ENCODE assay signal across 22 cellular contexts in genomic region chr20:64238851-64239387, GRCh38. TPM values are rescaled to one million over a fixed set of nuclear protein-coding genes. Genes with fewer than 3 reads are reported as not detected.
A peak's percentile ranks its signal among the peaks of the same experiment; 100 is the strongest.
DNase-seq lines count a peak whose midpoint lies in the region; ATAC-seq and TF ChIP-seq lines count a peak whose summit lies in the region.
"Had no signal": no experiment of that assay in that cellular context is flagged by ENCODE, and none has a peak within 500 bp of the region (broad histone marks: within the 10 kb centered on the region; RNA-seq: fewer than 3 reads in every experiment).

No MANE protein-coding gene starts in this region.

- peaks cover 27% of the 10 kb centered on the region for H3K4me1 ChIP-seq in BLaER1
- peaks cover 24 to 52% (median 40%) of the 10 kb centered on the region in 4 donors for H3K4me1 ChIP-seq in liver (ENCODE audit: control insufficient read depth in 4 of 4, insufficient read depth in 4 of 4, low read length in 3 of 4)
- H3K4me1 ChIP-seq: left lung, Peyer's patch, vagina had no signal

- TF ChIP-seq CTCF in GM12875 (IDR thresholded peaks at IDR 0.05; ENCODE audit: borderline replicate concordance, insufficient read depth, low read depth, low read length) (0 out of 2 replicates have a peak, but pooled peaks have one; percentile 2), liver (IDR thresholded peaks at IDR 0.05; ENCODE audit: low read depth, low read length, missing input control) (no peak), CD14-positive monocyte (IDR thresholded peaks at IDR 0.05) (no peak), nephron progenitor cell (IDR thresholded peaks at IDR 0.05) (no peak)

- H3K4me3 Mint-ChIP-seq in CD14-positive monocyte (no peak overlapping the region), nephron progenitor cell (no peak overlapping the region)
- H3K4me3 Mint-ChIP-seq: central memory CD8-positive, alpha-beta T cell had no signal

- H3K27ac Mint-ChIP-seq in CD14-positive monocyte: no peak overlapping the region
- H3K27ac Mint-ChIP-seq in nephron progenitor cell: no peak overlapping the region

- ATAC-seq in HG02870 (IDR thresholded peaks at IDR 0.05; ENCODE audit: unreplicated experiment): peak; percentile 48
- ATAC-seq: esophagus mucosa, left lung had no signal

- H3K4me2 ChIP-seq in BLaER1: peak overlapping the region; percentile 60
- H3K4me2 ChIP-seq: SK-N-SH had no signal

- H3K36me3 Mint-ChIP-seq in CD14-positive monocyte (no peaks in the 10 kb centered on the region), nephron progenitor cell (ENCODE audit: low read depth) (no peaks in the 10 kb centered on the region)

- H4K20me1 ChIP-seq in BLaER1: no peaks in the 10 kb centered on the region

- intact Hi-C loops in CD14-positive monocyte (cut with micrococcal nuclease): no loop called here

- H3K9me3 Mint-ChIP-seq in CD14-positive monocyte (peaks cover 0 to 6% (median 2%) of the 10 kb centered on the region in 7 donors), nephron progenitor cell (peaks cover 15% of the 10 kb centered on the region)
- H3K9me3 Mint-ChIP-seq: central memory CD8-positive, alpha-beta T cell had no signal

- no peak overlapping the region for H3K4me3 ChIP-seq in BLaER1
- H3K4me3 ChIP-seq in GM12875 (ENCODE audit: low read depth, low read length): no peak overlapping the region
- H3K4me3 ChIP-seq in liver (ENCODE audit: low read depth in 1 of 3, low read length in 3 of 3): no peak overlapping the region
- H3K4me3 ChIP-seq: left lung, ovary, Peyer's patch, vagina had no signal

- no peak overlapping the region for H3K27ac ChIP-seq in BLaER1
- H3K27ac ChIP-seq in liver (ENCODE audit: low read depth in 1 of 2, low read length in 2 of 2): peak overlapping the region; percentile 77 to 91
- H3K27ac ChIP-seq: left lung, ovary, Peyer's patch, vagina had no signal

- DNase-seq in AML-193 (lab: John Stamatoyannopoulos, UW) (no peak), ureter (ENCODE audit: low spot score) (no peak), CD14-positive monocyte (ENCODE audit: low spot score) (no peak), nephron progenitor cell (no peak)
- DNase-seq: activated CD4-positive, alpha-beta T cell treated with anti-CD3 and anti-CD28 coated beads for 1 hour; activated gamma-delta T cell; HCEC 1CT; NCI-H146; NCI-H82; SK-N-SH; substantia nigra; T-helper 9 cell had no signal

- H3K9me3 ChIP-seq in BLaER1 (no peaks in the 10 kb centered on the region), liver (ENCODE audit: control insufficient read depth in 4 of 4, low read length in 3 of 4) (no peaks in the 10 kb centered on the region)
- H3K9me3 ChIP-seq: left lung, ovary, Peyer's patch, SK-N-SH, vagina had no signal

- 86% methylated on average over 7 of the region's 7 CpGs for WGBS in liver

- H3K27me3 Mint-ChIP-seq in CD14-positive monocyte (ENCODE audit: low read depth in 3 of 3) (peaks cover 2 to 6% (median 4%) of the 10 kb centered on the region in 3 donors), nephron progenitor cell (ENCODE audit: low read depth, poor library complexity) (peaks cover 14% of the 10 kb centered on the region)

- no peaks in the 10 kb centered on the region for H3K27me3 ChIP-seq in BLaER1
- H3K27me3 ChIP-seq in liver (ENCODE audit: control insufficient read depth in 4 of 4, insufficient read depth in 4 of 4, low read length in 3 of 4): no peaks in the 10 kb centered on the region
- H3K27me3 ChIP-seq: left lung, ovary, Peyer's patch, vagina had no signal

- H3K36me3 ChIP-seq in BLaER1 (no peaks in the 10 kb centered on the region), liver (ENCODE audit: control insufficient read depth in 4 of 4, insufficient read depth in 3 of 4, low read depth in 1 of 4, low read length in 3 of 4) (no peaks in the 10 kb centered on the region)
- H3K36me3 ChIP-seq: left lung, ovary, Peyer's patch, vagina had no signal

- H3K9ac ChIP-seq in BLaER1 (no peak overlapping the region), liver (ENCODE audit: low read depth in 1 of 2, low read length in 2 of 2) (no peak overlapping the region)
- H3K9ac ChIP-seq: SK-N-SH had no signal

- TF ChIP-seq RAD21 in liver (IDR thresholded peaks at IDR 0.05): no peak

- no peaks in the 10 kb centered on the region for H3K4me1 Mint-ChIP-seq in CD14-positive monocyte
- peaks cover 10% of the 10 kb centered on the region for H3K4me1 Mint-ChIP-seq in nephron progenitor cell
- H3K4me1 Mint-ChIP-seq: central memory CD8-positive, alpha-beta T cell had no signal

TF ChIP-seq in liver, 16 proteins besides CTCF, POLR2A, EP300 and RAD21:
- no peak for TF ChIP-seq JUND (IDR thresholded peaks at IDR 0.05)
- TF ChIP-seq FOXA2 (IDR thresholded peaks at IDR 0.05): no peak
- TF ChIP-seq HNF4G (IDR thresholded peaks at IDR 0.05): no peak
- TF ChIP-seq FOXA1 (IDR thresholded peaks at IDR 0.05): no peak
- TF ChIP-seq YY1 (IDR thresholded peaks at IDR 0.05): no peak
- TF ChIP-seq, protein P1, sequence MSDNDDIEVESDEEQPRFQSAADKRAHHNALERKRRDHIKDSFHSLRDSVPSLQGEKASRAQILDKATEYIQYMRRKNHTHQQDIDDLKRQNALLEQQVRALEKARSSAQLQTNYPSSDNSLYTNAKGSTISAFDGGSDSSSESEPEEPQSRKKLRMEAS (IDR thresholded peaks at IDR 0.05): no peak
- TF ChIP-seq EGR1 (IDR thresholded peaks at IDR 0.05; ENCODE audit: low read depth in 2 of 2): no peak
- TF ChIP-seq, protein P2, sequence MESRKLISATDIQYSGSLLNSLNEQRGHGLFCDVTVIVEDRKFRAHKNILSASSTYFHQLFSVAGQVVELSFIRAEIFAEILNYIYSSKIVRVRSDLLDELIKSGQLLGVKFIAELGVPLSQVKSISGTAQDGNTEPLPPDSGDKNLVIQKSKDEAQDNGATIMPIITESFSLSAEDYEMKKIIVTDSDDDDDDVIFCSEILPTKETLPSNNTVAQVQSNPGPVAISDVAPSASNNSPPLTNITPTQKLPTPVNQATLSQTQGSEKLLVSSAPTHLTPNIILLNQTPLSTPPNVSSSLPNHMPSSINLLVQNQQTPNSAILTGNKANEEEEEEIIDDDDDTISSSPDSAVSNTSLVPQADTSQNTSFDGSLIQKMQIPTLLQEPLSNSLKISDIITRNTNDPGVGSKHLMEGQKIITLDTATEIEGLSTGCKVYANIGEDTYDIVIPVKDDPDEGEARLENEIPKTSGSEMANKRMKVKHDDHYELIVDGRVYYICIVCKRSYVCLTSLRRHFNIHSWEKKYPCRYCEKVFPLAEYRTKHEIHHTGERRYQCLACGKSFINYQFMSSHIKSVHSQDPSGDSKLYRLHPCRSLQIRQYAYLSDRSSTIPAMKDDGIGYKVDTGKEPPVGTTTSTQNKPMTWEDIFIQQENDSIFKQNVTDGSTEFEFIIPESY (IDR thresholded peaks at IDR 0.05): no peak
- TF ChIP-seq RXRA (IDR thresholded peaks at IDR 0.05): no peak
- no peak for TF ChIP-seq HNF4A (conservative IDR thresholded peaks at IDR 0.05)
- TF ChIP-seq, protein P3, sequence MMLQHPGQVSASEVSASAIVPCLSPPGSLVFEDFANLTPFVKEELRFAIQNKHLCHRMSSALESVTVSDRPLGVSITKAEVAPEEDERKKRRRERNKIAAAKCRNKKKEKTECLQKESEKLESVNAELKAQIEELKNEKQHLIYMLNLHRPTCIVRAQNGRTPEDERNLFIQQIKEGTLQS (IDR thresholded peaks at IDR 0.05): no peak
- TF ChIP-seq GABPA (IDR thresholded peaks at IDR 0.05 in 1 of 2, conservative IDR thresholded peaks at IDR 0.05 in 1 of 2): no peak
- no peak for TF ChIP-seq NR2F2 (IDR thresholded peaks at IDR 0.05)

RNA-seq across cellular contexts. Expression of gene PCMTD2, which starts 16.6 kb away (rescaled TPM):
- total RNA-seq in liver (10 to 100 TPM; 37.2 to 74.4 TPM), ureter (58.2 TPM)
- polyA plus RNA-seq in liver (10 to 100 TPM; 12.7 to 13.6 TPM), CD14-positive monocyte (10 to 100 TPM; 26.5 to 27.6 TPM)
